ENCODE assay signal across 8 cellular contexts in genomic region chr15:74783072-74783807, GRCh38. TPM values are rescaled to one million over a fixed set of nuclear protein-coding genes. Genes with fewer than 3 reads are reported as not detected.
DNase-seq lines count a peak whose midpoint lies in the region; ATAC-seq and TF ChIP-seq lines count a peak whose summit lies in the region.

No MANE protein-coding gene starts in this region.

- peak overlapping the region; percentile 54 for H3K9ac ChIP-seq in smooth muscle cell (ENCODE audit: low read depth)

- no peak overlapping the region for H2AFZ ChIP-seq in hepatocyte
- H2AFZ ChIP-seq in smooth muscle cell (ENCODE audit: low read depth), result no peak overlapping the region

- peak overlapping the region; percentile 88 to 94 for H3K27ac Mint-ChIP-seq in activated naive CD4-positive, alpha-beta T cell treated with anti-CD3 and anti-CD28 coated beads, Interleukin-2, amount 50 U/mL, for 72 hours

- H3K9me3 Mint-ChIP-seq in activated naive CD4-positive, alpha-beta T cell treated with anti-CD3 and anti-CD28 coated beads, Interleukin-2, amount 50 U/mL, for 72 hours, result no peaks in the 10 kb centered on the region

- no peaks in the 10 kb centered on the region for H3F3A ChIP-seq in smooth muscle cell (ENCODE audit: low read depth)

- H3K4me2 ChIP-seq in hepatocyte, result peak overlapping the region; percentile 98
- peak overlapping the region; percentile 94 for H3K4me2 ChIP-seq in smooth muscle cell

- H3K79me2 ChIP-seq in hepatocyte, result peaks cover 65% of the 10 kb centered on the region
- peaks cover 57% of the 10 kb centered on the region for H3K79me2 ChIP-seq in smooth muscle cell (ENCODE audit: low read depth)

- no peaks in the 10 kb centered on the region for H3K27me3 ChIP-seq in hepatocyte
- H3K27me3 ChIP-seq in smooth muscle cell (ENCODE audit: low read depth), result no peaks in the 10 kb centered on the region

- 25% methylated on average over 13 of the region's 13 CpGs for WGBS in hepatocyte (ENCODE audit: low lambda C conversion rate, missing lambda C conversion rate)
- WGBS in smooth muscle cell (ENCODE audit: low lambda C conversion rate), result 30% methylated on average over 13 of the region's 13 CpGs

- H4K20me1 ChIP-seq in hepatocyte (ENCODE audit: insufficient read depth, poor library complexity, severe bottlenecking) (peaks cover 53% of the 10 kb centered on the region), smooth muscle cell (ENCODE audit: low read depth) (peaks cover 57% of the 10 kb centered on the region)

- H3K9me3 ChIP-seq in hepatocyte (ENCODE audit: low read depth) (no peaks in the 10 kb centered on the region), smooth muscle cell (replicated peaks; ENCODE audit: low read depth) (no peaks in the 10 kb centered on the region)

- H3K36me3 ChIP-seq in hepatocyte (replicated peaks; ENCODE audit: insufficient read depth, low read depth) (no peaks in the 10 kb centered on the region), smooth muscle cell (ENCODE audit: low read depth) (no peaks in the 10 kb centered on the region)

- H3K4me1 ChIP-seq in hepatocyte (ENCODE audit: insufficient read depth), result peaks cover 53% of the 10 kb centered on the region
- peaks cover 16% of the 10 kb centered on the region for H3K4me1 ChIP-seq in smooth muscle cell (ENCODE audit: low read depth)

- peak; percentile 82 for DNase-seq in GF-D8 (lab: John Stamatoyannopoulos, UW)
- no peak for DNase-seq in LNCaP clone FGC (ENCODE audit: low read depth)
- DNase-seq in activated naive CD4-positive, alpha-beta T cell treated with anti-CD3 and anti-CD28 coated beads, Interleukin-2, amount 50 U/mL, for 72 hours (ENCODE audit: low spot score in 2 of 2), result no peak
- DNase-seq in hepatocyte (ENCODE audit: low spot score), result peak; percentile 51
- DNase-seq in smooth muscle cell (lab: John Stamatoyannopoulos, UW; ENCODE audit: unreplicated experiment), result no peak
- no peak for DNase-seq in activated CD4-positive, CD25-positive, alpha-beta regulatory T cell (lab: John Stamatoyannopoulos, UW)

- H3K36me3 Mint-ChIP-seq in activated naive CD4-positive, alpha-beta T cell treated with anti-CD3 and anti-CD28 coated beads, Interleukin-2, amount 50 U/mL, for 72 hours, result peaks cover 45 to 60% of the 10 kb centered on the region in 2 donors

- H3K9me2 ChIP-seq in hepatocyte (replicated peaks; ENCODE audit: insufficient read depth), result no peaks in the 10 kb centered on the region

- peak overlapping the region; percentile 12 for H3K27ac ChIP-seq in hepatocyte
- no peak overlapping the region for H3K27ac ChIP-seq in smooth muscle cell (ENCODE audit: low read depth)

- H3K4me3 ChIP-seq in LNCaP clone FGC (ENCODE audit: low read depth, low read length) (peak overlapping the region; percentile 79), hepatocyte (peak overlapping the region; percentile 99), smooth muscle cell (peak overlapping the region; percentile 70)

- ATAC-seq in activated naive CD4-positive, alpha-beta T cell treated with anti-CD3 and anti-CD28 coated beads, Interleukin-2, amount 50 U/mL, for 72 hours, result no peak
- ATAC-seq in GM19324 (IDR thresholded peaks at IDR 0.05; ENCODE audit: low FRiP score, unreplicated experiment) (no peak), HG03039 (IDR thresholded peaks at IDR 0.05; ENCODE audit: unreplicated experiment) (no peak)

- TF ChIP-seq CTCF in LNCaP clone FGC (IDR thresholded peaks at IDR 0.05; ENCODE audit: control insufficient read depth, extremely low read depth, insufficient read depth) (no peak), hepatocyte (IDR thresholded peaks at IDR 0.05; ENCODE audit: poor library complexity) (no peak), smooth muscle cell (IDR thresholded peaks at IDR 0.05; ENCODE audit: borderline replicate concordance, insufficient read depth, poor library complexity, severe bottlenecking) (no peak)

RNA-seq across cellular contexts. Expression of gene CSK, which starts 1.4 kb away (rescaled TPM):
- total RNA-seq in activated naive CD4-positive, alpha-beta T cell treated with anti-CD3 and anti-CD28 coated beads, Interleukin-2, amount 50 U/mL, for 72 hours, result 100 to 1,000 TPM; 231 to 297 TPM
- total RNA-seq in hepatocyte (15.8 and 16.9 TPM in 2 replicates), smooth muscle cell (10.4 and 19.6 TPM in 2 replicates)
- polyA plus RNA-seq in hepatocyte (19.1 and 21.8 TPM in 2 replicates), smooth muscle cell (14.1 and 16.5 TPM in 2 replicates)

RNA-seq across cellular contexts. Expression of gene LMAN1L, which starts 29.4 kb away (rescaled TPM):
- 1 to 10 TPM in 1 of 2 donors, under 1 TPM in 1; 0.27 to 1.1 TPM for total RNA-seq in activated naive CD4-positive, alpha-beta T cell treated with anti-CD3 and anti-CD28 coated beads, Interleukin-2, amount 50 U/mL, for 72 hours
- total RNA-seq in hepatocyte (not detected in 2 replicates), smooth muscle cell (not detected in 2 replicates)
- polyA plus RNA-seq in hepatocyte (not detected in 2 replicates), smooth muscle cell (not detected in 2 replicates)

RNA-seq across cellular contexts. Expression of gene CYP1A2, which starts 34.6 kb away (rescaled TPM):
- total RNA-seq in activated naive CD4-positive, alpha-beta T cell treated with anti-CD3 and anti-CD28 coated beads, Interleukin-2, amount 50 U/mL, for 72 hours, result not detected
- total RNA-seq in hepatocyte, result 0.40 TPM in 1 of 2 replicates, not detected in the other
- 0.17 TPM in 1 of 2 replicates, not detected in the other for polyA plus RNA-seq in hepatocyte
- not detected in 2 replicates for total RNA-seq in smooth muscle cell
- not detected in 2 replicates for polyA plus RNA-seq in smooth muscle cell

RNA-seq across cellular contexts. Expression of gene CPLX3, which starts 43.2 kb away (rescaled TPM):
- under 1 TPM in 1 of 2 donors, not detected in 1; 0.25 TPM for total RNA-seq in activated naive CD4-positive, alpha-beta T cell treated with anti-CD3 and anti-CD28 coated beads, Interleukin-2, amount 50 U/mL, for 72 hours
- total RNA-seq in hepatocyte, result not detected in 2 replicates
- polyA plus RNA-seq in hepatocyte, result 0.10 TPM in 1 of 2 replicates, not detected in the other
- total RNA-seq in smooth muscle cell, result 0.04 and 0.22 TPM in 2 replicates
- polyA plus RNA-seq in smooth muscle cell, result not detected in 2 replicates

RNA-seq across cellular contexts. Expression of gene CYP1A1, which starts 57.9 kb away (rescaled TPM):
- total RNA-seq in activated naive CD4-positive, alpha-beta T cell treated with anti-CD3 and anti-CD28 coated beads, Interleukin-2, amount 50 U/mL, for 72 hours, result 10 to 100 TPM in 1 of 2 donors, 1 to 10 TPM in 1; 2.1 to 11.4 TPM
- total RNA-seq in hepatocyte (17.0 and 23.5 TPM in 2 replicates), smooth muscle cell (0.81 and 1.9 TPM in 2 replicates)
- polyA plus RNA-seq in hepatocyte (19.1 and 22.6 TPM in 2 replicates), smooth muscle cell (0.09 and 0.13 TPM in 2 replicates)

Comparison
In these comparisons a context has a peak if more than half of its experiments do, and no peak if none do; other contexts are left out.
1. DNase-seq: peak in GF-D8 (single experiment) and hepatocyte (single experiment); none in LNCaP clone FGC (single experiment), activated naive CD4-positive, alpha-beta T cell treated with anti-CD3 and anti-CD28 coated beads, Interleukin-2, amount 50 U/mL, for 72 hours (0 of 2), smooth muscle cell (single experiment) and activated CD4-positive, CD25-positive, alpha-beta regulatory T cell (0 of 4).
2. RNA of gene CSK, which starts 1.4 kb away (total RNA-seq): 231 to 297 TPM in activated naive CD4-positive, alpha-beta T cell treated with anti-CD3 and anti-CD28 coated beads, Interleukin-2, amount 50 U/mL, for 72 hours; 10.4 to 19.6 TPM in smooth muscle cell and 15.8 to 16.9 TPM in hepatocyte; every median in the first group is over 10 times any median in the second.
3. Peak in every context shown above with its lines, with median percentiles within 50 percentile points of each other: H3K4me3 ChIP-seq.